In genomic region chr5:179762079-179762780, GRCh38 we compare ENCODE assay signal across 8 cellular contexts. TPM values are rescaled to one million over a fixed set of nuclear protein-coding genes. Genes with fewer than 3 reads are reported as not detected.
DNase-seq lines count a peak whose midpoint lies in the region; ATAC-seq and TF ChIP-seq lines count a peak whose summit lies in the region.

No MANE protein-coding gene starts in this region.

- H3K4me3 ChIP-seq in vagina, result no peak overlapping the region

- H3K4me1 ChIP-seq in vagina, result peaks cover 73% of the 10 kb centered on the region

- H3K4me1 Mint-ChIP-seq in activated naive CD4-positive, alpha-beta T cell treated with anti-CD3 and anti-CD28 coated beads, Interleukin-2, amount 10 ng/mL, durations not matched to agents 7 days and 5 days, result peaks cover 48% of the 10 kb centered on the region

- no peak overlapping the region for H3K4me3 Mint-ChIP-seq in activated naive CD4-positive, alpha-beta T cell treated with anti-CD3 and anti-CD28 coated beads, Interleukin-2, amount 10 ng/mL, durations not matched to agents 7 days and 5 days

- H3K9me3 Mint-ChIP-seq in activated naive CD4-positive, alpha-beta T cell treated with anti-CD3 and anti-CD28 coated beads, Interleukin-2, amount 10 ng/mL, durations not matched to agents 7 days and 5 days, result no peaks in the 10 kb centered on the region

- H3K36me3 Mint-ChIP-seq in activated naive CD4-positive, alpha-beta T cell treated with anti-CD3 and anti-CD28 coated beads, Interleukin-2, amount 10 ng/mL, durations not matched to agents 7 days and 5 days, result peaks cover 12% of the 10 kb centered on the region

- H3K27ac ChIP-seq in vagina, result peak overlapping the region; percentile 53

- CTCF ChIA-PET in activated naive CD4-positive, alpha-beta T cell treated with anti-CD3 and anti-CD28 coated beads, Interleukin-2, amount 10 ng/mL, durations not matched to agents 7 days and 5 days (lab: Charles Lee), result interaction anchor here (0.6 to 4.0 kb wide), 22 partner anchors 8 to 710 kb away, joined by 3 to 32 read pairs (median 4); partner anchors contain the start of genes LTC4S and MRNIP

- TF ChIP-seq CTCF in vagina (IDR thresholded peaks at IDR 0.05), result no peak

- ATAC-seq in left colon, result peak; percentile 75
- ATAC-seq in HG02588 (IDR thresholded peaks at IDR 0.05; ENCODE audit: unreplicated experiment), result no peak

- peak; percentile 9 for DNase-seq in activated naive CD4-positive, alpha-beta T cell treated with Interleukin-2 at 50 U/mL for 16 hours
- no peak for DNase-seq in activated naive CD4-positive, alpha-beta T cell treated with anti-CD3 and anti-CD28 coated beads, Interleukin-2, amount 50 U/mL, for 16 hours
- peak; percentile 68 for DNase-seq in NAMALWA (ENCODE audit: low spot score)
- peak; percentile 65 for DNase-seq in activated naive CD4-positive, alpha-beta T cell treated with anti-CD3 and anti-CD28 coated beads, Interleukin-2, amount 10 ng/mL, durations not matched to agents 7 days and 5 days
- DNase-seq in left colon, result peak in 1 of 2 donors; percentile 30
- no peak for DNase-seq in vagina (ENCODE audit: extremely low spot score in 2 of 2)
- no peak for DNase-seq in NCI-H226

- H3K9me3 ChIP-seq in vagina, result no peaks in the 10 kb centered on the region

- no peak for TF ChIP-seq POLR2A in vagina (IDR thresholded peaks at IDR 0.05)

- H3K27me3 ChIP-seq in vagina, result no peaks in the 10 kb centered on the region

- H3K27ac Mint-ChIP-seq in activated naive CD4-positive, alpha-beta T cell treated with anti-CD3 and anti-CD28 coated beads, Interleukin-2, amount 10 ng/mL, durations not matched to agents 7 days and 5 days, result peak overlapping the region; percentile 63

- H3K36me3 ChIP-seq in vagina, result peaks cover 0 to 19% of the 10 kb centered on the region in 2 donors

- intact Hi-C loops in left colon (cut with DNase I, micrococcal nuclease) (no loop called here), vagina (cut with DNase I) (loop anchor here (5.0 kb wide), 1 partner anchor 35 kb away; no protein-coding TSS in a partner anchor)

- H3K27me3 Mint-ChIP-seq in activated naive CD4-positive, alpha-beta T cell treated with anti-CD3 and anti-CD28 coated beads, Interleukin-2, amount 10 ng/mL, durations not matched to agents 7 days and 5 days, result no peaks in the 10 kb centered on the region

RNA-seq across cellular contexts. Expression of gene MAML1, which starts 29.6 kb away (rescaled TPM):
- 10 to 100 TPM; 22.1 to 24.9 TPM for total RNA-seq in left colon
- total RNA-seq in vagina, result 25.3 TPM

RNA-seq across cellular contexts. Expression of gene LTC4S, which starts 31.6 kb away (rescaled TPM):
- total RNA-seq in left colon (1 to 10 TPM; 4.2 to 8.7 TPM), vagina (10.6 TPM)

RNA-seq across cellular contexts. Expression of gene MGAT4B, which starts 44.4 kb away (rescaled TPM):
- total RNA-seq in left colon (100 to 1,000 TPM; 465 to 474 TPM), vagina (95.5 TPM)

RNA-seq across cellular contexts. Expression of gene SQSTM1, which starts 58.5 kb away (rescaled TPM):
- total RNA-seq in left colon (100 to 1,000 TPM; 200 to 355 TPM), vagina (373 TPM)

Comparison
In these comparisons a context has a peak if more than half of its experiments do, and no peak if none do; other contexts are left out.
1. DNase-seq: peak in activated naive CD4-positive, alpha-beta T cell treated with Interleukin-2 at 50 U/mL for 16 hours (single experiment), NAMALWA (single experiment) and activated naive CD4-positive, alpha-beta T cell treated with anti-CD3 and anti-CD28 coated beads, Interleukin-2, amount 10 ng/mL, durations not matched to agents 7 days and 5 days (single experiment); none in activated naive CD4-positive, alpha-beta T cell treated with anti-CD3 and anti-CD28 coated beads, Interleukin-2, amount 50 U/mL, for 16 hours (single experiment), vagina (0 of 2) and NCI-H226 (single experiment).